ENCODE assay signal across 9 cellular contexts in genomic region chr6:101077344-101077743, GRCh38.
"Had no signal": no experiment of that assay in that cellular context is flagged by ENCODE, and none has a peak within 500 bp of the region (broad histone marks: within the 10 kb centered on the region; RNA-seq: fewer than 3 reads in every experiment).

No MANE protein-coding gene starts in this region.

- H3K4me3 ChIP-seq: GM23248, GM23338, HAP-1 had no signal

- H3K9ac ChIP-seq: GM23248 had no signal

- H3K4me2 ChIP-seq: GM23338 had no signal

- H3K36me3 ChIP-seq: HAP-1 had no signal

- ATAC-seq: GM23338, HCT116 had no signal

- H3K4me1 ChIP-seq: HAP-1 had no signal

- H3K27ac ChIP-seq: GM23248 had no signal

- H3K9me3 ChIP-seq: HAP-1 had no signal

- DNase-seq: GM23248, GOT3, H7, H9, HCEC 1CT, HFFc6 had no signal

- H2AFZ ChIP-seq: GM23248, GM23338 had no signal
